Comparison of ENCODE assay signal across 10 cellular contexts in the genomic region with DNA sequence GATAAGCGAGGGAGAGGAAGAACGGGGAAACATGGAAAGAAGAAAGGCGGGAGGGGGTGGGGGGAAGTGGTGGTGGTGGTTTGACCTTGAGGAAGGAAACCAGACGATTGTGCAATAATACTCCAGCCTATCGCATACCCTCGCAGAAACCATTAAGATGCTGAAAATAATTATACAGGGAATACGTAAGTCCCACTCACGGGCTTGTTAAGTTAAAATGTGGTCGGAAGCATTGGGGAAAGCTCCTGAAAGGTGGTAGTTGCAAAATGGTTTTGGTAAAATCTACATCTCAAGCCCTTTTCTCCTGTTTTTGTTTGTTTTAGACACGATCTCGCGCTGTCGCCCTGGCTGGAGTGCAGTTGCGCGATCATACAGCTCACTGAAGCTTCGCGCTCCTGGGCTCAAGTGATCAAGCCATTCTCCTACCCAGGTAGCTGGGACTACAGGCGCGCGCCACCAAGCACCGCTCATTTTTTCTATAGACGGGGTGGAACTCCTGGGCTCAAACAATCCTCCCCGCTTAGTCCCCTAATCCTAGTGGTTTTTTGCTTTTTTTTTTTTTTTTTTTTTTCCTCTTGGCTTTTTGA.
DNase-seq lines count a peak whose midpoint lies in the region; ATAC-seq and TF ChIP-seq lines count a peak whose summit lies in the region.
"Had no signal": no experiment of that assay in that cellular context is flagged by ENCODE, and none has a peak within 500 bp of the region (broad histone marks: within the 10 kb centered on the region; RNA-seq: fewer than 3 reads in every experiment).

No MANE protein-coding gene starts in this region.

- H3K36me3 ChIP-seq in CD4-positive, CD25-positive, alpha-beta regulatory T cell (ENCODE audit: control insufficient read depth, insufficient read depth, low read length): no peaks in the 10 kb centered on the region
- H3K36me3 ChIP-seq in HUES64 (ENCODE audit: insufficient read depth, low read length) (no peaks in the 10 kb centered on the region), iPS-15b (ENCODE audit: control insufficient read depth, insufficient read depth, low read length) (no peaks in the 10 kb centered on the region)

- no peak for TF ChIP-seq CTCF in WI38 (IDR thresholded peaks at IDR 0.05; ENCODE audit: low read depth, low read length)

- H3K27ac ChIP-seq in CD4-positive, CD25-positive, alpha-beta regulatory T cell (ENCODE audit: insufficient read depth, low read length, poor library complexity, severe bottlenecking): no peak overlapping the region
- no peak overlapping the region for H3K27ac ChIP-seq in HUES64 (ENCODE audit: low read depth, low read length)

- H3K27me3 Mint-ChIP-seq in CD4-positive, CD25-positive, alpha-beta regulatory T cell: peaks cover 76% of the 10 kb centered on the region

- peak overlapping the region; percentile 12 to 81 (median 61) for H3K4me3 Mint-ChIP-seq in CD4-positive, CD25-positive, alpha-beta regulatory T cell

- H3K9ac ChIP-seq in HUES64 (ENCODE audit: low read depth, low read length) (peak overlapping the region; percentile 75), iPS-15b (ENCODE audit: low read depth, low read length) (peak overlapping the region; percentile 47)

- peaks cover 0 to 25% (median 10%) of the 10 kb centered on the region in 4 donors for H3K4me1 Mint-ChIP-seq in CD4-positive, CD25-positive, alpha-beta regulatory T cell

- DNase-seq in CD4-positive, CD25-positive, alpha-beta regulatory T cell: peak in 1 of 3 donors; percentile 44
- no peak for DNase-seq in NCI-H187 (lab: John Stamatoyannopoulos, UW)
- no peak for DNase-seq in midbrain (lab: John Stamatoyannopoulos, UW)
- DNase-seq in NCI-H2081 (lab: John Stamatoyannopoulos, UW): no peak
- DNase-seq: COR-L47, nucleus accumbens had no signal

- no peaks in the 10 kb centered on the region for H3K36me3 Mint-ChIP-seq in CD4-positive, CD25-positive, alpha-beta regulatory T cell

- peaks cover 0 to 5% (median 1%) of the 10 kb centered on the region in 7 donors for H3K9me3 Mint-ChIP-seq in CD4-positive, CD25-positive, alpha-beta regulatory T cell

- H3K27ac Mint-ChIP-seq in CD4-positive, CD25-positive, alpha-beta regulatory T cell: no peak overlapping the region

- H3K9me3 ChIP-seq in CD4-positive, CD25-positive, alpha-beta regulatory T cell (ENCODE audit: control insufficient read depth in 2 of 2, low read length in 2 of 2): peaks cover 4 to 6% of the 10 kb centered on the region in 2 experiments
- H3K9me3 ChIP-seq in HUES64 (ENCODE audit: insufficient read depth, low read depth, low read length) (no peaks in the 10 kb centered on the region), iPS-15b (ENCODE audit: control insufficient read depth, insufficient read depth, low read length) (no peaks in the 10 kb centered on the region)

- H3K4me3 ChIP-seq in CD4-positive, CD25-positive, alpha-beta regulatory T cell (ENCODE audit: low read depth, low read length): peak overlapping the region; percentile 47
- H3K4me3 ChIP-seq in HUES64 (ENCODE audit: low read length): peak overlapping the region; percentile 95
- peak overlapping the region; percentile 33 for H3K4me3 ChIP-seq in WI38 (ENCODE audit: low read depth, low read length)
- H3K4me3 ChIP-seq in iPS-15b (ENCODE audit: low read depth, low read length): peak overlapping the region; percentile 73

- peaks cover 46% of the 10 kb centered on the region for H3K27me3 ChIP-seq in CD4-positive, CD25-positive, alpha-beta regulatory T cell (ENCODE audit: control insufficient read depth, insufficient read depth, low read length)
- peaks cover 46% of the 10 kb centered on the region for H3K27me3 ChIP-seq in HUES64 (ENCODE audit: insufficient read depth, low read length)
- peaks cover 10% of the 10 kb centered on the region for H3K27me3 ChIP-seq in iPS-15b (ENCODE audit: control insufficient read depth, insufficient read depth, low read length)

- WGBS in HUES64: 3% methylated on average over 20 of the region's 23 CpGs

- peaks cover 6% of the 10 kb centered on the region for H3K4me1 ChIP-seq in CD4-positive, CD25-positive, alpha-beta regulatory T cell (ENCODE audit: control insufficient read depth, insufficient read depth, low read length, poor library complexity, severe bottlenecking)
- no peaks in the 10 kb centered on the region; the same call in 1 of the 2 replicates for H3K4me1 ChIP-seq in HUES64 (ENCODE audit: insufficient read depth, low read length)
- no peaks in the 10 kb centered on the region for H3K4me1 ChIP-seq in iPS-15b (ENCODE audit: control insufficient read depth, insufficient read depth, low read length)

- no peak for ATAC-seq in CD4-positive, CD25-positive, alpha-beta regulatory T cell (ENCODE audit: low read depth in 2 of 2)
- no peak for ATAC-seq in HG03045 (IDR thresholded peaks at IDR 0.05; ENCODE audit: unreplicated experiment)

Comparison
In these comparisons a context has a peak if more than half of its experiments do, and no peak if none do; other contexts are left out.
1. H3K4me3 ChIP-seq: peak in every context shown above with its lines; median percentile 95 in HUES64; 73 in iPS-15b; 47 in CD4-positive, CD25-positive, alpha-beta regulatory T cell; 33 in WI38.